In the genomic region with DNA sequence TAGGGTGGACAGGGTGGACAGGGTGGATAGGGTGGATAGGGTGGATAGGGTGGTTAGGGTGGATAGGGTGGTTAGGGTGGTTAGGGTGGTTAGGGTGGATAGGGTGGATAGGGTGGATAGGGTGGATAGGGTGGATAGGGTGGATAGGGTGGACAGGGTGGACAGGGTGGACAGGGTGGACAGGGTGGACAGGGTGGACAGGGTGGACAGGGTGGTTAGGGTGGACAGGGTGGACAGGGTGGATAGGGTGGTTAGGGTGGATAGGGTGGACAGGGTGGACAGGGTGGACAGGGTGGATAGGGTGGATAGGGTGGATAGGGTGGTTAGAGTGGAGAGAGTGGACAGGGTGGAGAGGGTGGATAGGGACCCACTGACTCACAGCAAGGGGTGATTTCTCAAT, we compare ENCODE assay signal across 1 cellular context.
TF ChIP-seq lines count a peak whose summit lies in the region.

No MANE protein-coding gene starts in this region.

TF ChIP-seq in HepG2, 621 proteins besides CTCF, POLR2A, EP300 and RAD21:
- TF ChIP-seq HNRNPK (IDR thresholded peaks at IDR 0.05; ENCODE audit: low read depth, low read length, poor library complexity, severe bottlenecking) (peak; percentile 66), PCBP2 (optimal IDR thresholded peaks at IDR 0.05; ENCODE audit: low read depth, low read length, poor library complexity, severe bottlenecking) (peak; percentile 35)
